1 cellular context compared by ENCODE assay signal in the genomic region with DNA sequence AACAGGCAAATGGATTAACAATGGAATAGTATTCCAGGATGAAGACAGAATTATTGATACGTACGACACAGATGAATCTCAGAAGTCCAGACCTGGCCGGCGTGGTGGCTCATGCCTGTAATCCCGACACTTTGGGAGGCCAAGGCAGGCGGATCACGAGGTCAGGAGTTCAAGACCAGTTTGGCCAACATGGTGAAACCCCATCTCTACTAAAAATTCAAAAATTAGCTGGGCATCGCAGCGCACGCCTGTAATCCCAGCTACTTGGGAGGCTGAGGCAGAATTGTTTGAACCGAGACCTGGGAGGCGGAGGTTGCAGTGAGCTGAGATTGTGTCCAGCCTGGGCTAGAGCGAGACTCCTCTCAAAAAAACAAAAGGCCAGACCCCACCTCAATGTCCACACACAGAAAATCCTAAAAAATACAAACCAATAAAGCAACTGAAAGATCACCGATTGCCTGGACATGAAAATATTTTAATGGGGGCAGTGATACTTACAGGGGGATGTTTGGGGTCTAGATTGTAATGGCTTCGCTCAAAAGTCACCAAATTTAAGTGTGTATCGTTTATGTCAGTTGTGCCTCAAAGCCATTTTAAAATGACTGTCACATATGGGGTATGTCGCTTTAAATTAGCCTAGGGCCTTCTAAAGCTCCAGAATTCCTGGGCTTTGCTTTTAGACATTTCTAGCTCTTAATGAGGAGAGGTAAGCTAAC.
TF ChIP-seq lines count a peak whose summit lies in the region.

No MANE protein-coding gene starts in this region.

TF ChIP-seq in HEK293, 187 proteins besides CTCF, POLR2A, EP300 and RAD21 (continued from another document):
- TF ChIP-seq, protein P1, sequence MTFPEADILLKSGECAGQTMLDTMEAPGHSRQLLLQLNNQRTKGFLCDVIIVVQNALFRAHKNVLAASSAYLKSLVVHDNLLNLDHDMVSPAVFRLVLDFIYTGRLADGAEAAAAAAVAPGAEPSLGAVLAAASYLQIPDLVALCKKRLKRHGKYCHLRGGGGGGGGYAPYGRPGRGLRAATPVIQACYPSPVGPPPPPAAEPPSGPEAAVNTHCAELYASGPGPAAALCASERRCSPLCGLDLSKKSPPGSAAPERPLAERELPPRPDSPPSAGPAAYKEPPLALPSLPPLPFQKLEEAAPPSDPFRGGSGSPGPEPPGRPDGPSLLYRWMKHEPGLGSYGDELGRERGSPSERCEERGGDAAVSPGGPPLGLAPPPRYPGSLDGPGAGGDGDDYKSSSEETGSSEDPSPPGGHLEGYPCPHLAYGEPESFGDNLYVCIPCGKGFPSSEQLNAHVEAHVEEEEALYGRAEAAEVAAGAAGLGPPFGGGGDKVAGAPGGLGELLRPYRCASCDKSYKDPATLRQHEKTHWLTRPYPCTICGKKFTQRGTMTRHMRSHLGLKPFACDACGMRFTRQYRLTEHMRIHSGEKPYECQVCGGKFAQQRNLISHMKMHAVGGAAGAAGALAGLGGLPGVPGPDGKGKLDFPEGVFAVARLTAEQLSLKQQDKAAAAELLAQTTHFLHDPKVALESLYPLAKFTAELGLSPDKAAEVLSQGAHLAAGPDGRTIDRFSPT (tag by site-specific recombination; IDR thresholded peaks at IDR 0.05), result no peak
- TF ChIP-seq ZNF433 (tag by site-specific recombination; IDR thresholded peaks at IDR 0.05; ENCODE audit: low read depth), result no peak
- TF ChIP-seq, protein P2, sequence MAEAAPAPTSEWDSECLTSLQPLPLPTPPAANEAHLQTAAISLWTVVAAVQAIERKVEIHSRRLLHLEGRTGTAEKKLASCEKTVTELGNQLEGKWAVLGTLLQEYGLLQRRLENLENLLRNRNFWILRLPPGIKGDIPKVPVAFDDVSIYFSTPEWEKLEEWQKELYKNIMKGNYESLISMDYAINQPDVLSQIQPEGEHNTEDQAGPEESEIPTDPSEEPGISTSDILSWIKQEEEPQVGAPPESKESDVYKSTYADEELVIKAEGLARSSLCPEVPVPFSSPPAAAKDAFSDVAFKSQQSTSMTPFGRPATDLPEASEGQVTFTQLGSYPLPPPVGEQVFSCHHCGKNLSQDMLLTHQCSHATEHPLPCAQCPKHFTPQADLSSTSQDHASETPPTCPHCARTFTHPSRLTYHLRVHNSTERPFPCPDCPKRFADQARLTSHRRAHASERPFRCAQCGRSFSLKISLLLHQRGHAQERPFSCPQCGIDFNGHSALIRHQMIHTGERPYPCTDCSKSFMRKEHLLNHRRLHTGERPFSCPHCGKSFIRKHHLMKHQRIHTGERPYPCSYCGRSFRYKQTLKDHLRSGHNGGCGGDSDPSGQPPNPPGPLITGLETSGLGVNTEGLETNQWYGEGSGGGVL (tag by site-specific recombination; IDR thresholded peaks at IDR 0.05), result no peak
- TF ChIP-seq ZNF416 (tag by site-specific recombination; IDR thresholded peaks at IDR 0.05), result no peak
- TF ChIP-seq ZNF701 (tag by site-specific recombination; IDR thresholded peaks at IDR 0.05), result no peak
- no peak for TF ChIP-seq ZNF768 (tag by site-specific recombination; IDR thresholded peaks at IDR 0.05)
- no peak for TF ChIP-seq ZNF654 (tag by site-specific recombination; IDR thresholded peaks at IDR 0.05; ENCODE audit: low read depth)
